In the genomic region with DNA sequence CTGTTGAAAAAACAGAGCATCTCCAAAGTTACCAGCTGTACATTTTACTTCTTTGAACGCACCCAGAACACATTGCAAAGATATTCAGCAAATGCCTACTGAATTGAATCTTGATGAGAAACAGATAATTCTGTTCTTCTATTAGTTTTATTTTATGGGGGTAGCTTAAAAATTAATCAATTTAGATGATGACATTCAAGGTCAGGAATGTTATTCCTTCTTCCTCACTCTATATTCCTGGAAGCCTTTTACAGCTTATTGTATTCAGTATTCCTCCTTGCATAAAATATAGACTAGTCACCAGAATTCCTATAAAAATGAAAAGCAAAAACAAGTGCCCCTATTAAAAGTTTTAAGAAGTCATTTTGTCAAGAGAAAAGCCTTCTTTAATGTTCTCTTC, we compare ENCODE assay signal across 1 cellular context.
TF ChIP-seq lines count a peak whose summit lies in the region.

No MANE protein-coding gene starts in this region.

TF ChIP-seq in WTC11, 78 proteins besides CTCF, POLR2A, EP300 and RAD21 (continued from another document):
- TF ChIP-seq, protein P1, sequence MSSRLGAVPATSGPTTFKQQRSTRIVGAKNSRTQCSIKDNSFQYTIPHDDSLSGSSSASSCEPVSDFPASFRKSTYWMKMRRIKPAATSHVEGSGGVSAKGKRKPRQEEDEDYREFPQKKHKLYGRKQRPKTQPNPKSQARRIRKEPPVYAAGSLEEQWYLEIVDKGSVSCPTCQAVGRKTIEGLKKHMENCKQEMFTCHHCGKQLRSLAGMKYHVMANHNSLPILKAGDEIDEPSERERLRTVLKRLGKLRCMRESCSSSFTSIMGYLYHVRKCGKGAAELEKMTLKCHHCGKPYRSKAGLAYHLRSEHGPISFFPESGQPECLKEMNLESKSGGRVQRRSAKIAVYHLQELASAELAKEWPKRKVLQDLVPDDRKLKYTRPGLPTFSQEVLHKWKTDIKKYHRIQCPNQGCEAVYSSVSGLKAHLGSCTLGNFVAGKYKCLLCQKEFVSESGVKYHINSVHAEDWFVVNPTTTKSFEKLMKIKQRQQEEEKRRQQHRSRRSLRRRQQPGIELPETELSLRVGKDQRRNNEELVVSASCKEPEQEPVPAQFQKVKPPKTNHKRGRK (CRISPR knock-in tag; IDR thresholded peaks at IDR 0.05; ENCODE audit: borderline replicate concordance): no peak
- TF ChIP-seq, protein P2, sequence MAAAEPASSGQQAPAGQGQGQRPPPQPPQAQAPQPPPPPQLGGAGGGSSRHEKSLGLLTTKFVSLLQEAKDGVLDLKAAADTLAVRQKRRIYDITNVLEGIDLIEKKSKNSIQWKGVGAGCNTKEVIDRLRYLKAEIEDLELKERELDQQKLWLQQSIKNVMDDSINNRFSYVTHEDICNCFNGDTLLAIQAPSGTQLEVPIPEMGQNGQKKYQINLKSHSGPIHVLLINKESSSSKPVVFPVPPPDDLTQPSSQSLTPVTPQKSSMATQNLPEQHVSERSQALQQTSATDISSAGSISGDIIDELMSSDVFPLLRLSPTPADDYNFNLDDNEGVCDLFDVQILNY (CRISPR knock-in tag; IDR thresholded peaks at IDR 0.05): no peak
- no peak for TF ChIP-seq MXD4 (CRISPR knock-in tag; IDR thresholded peaks at IDR 0.05; ENCODE audit: borderline replicate concordance)
- TF ChIP-seq, protein P3, sequence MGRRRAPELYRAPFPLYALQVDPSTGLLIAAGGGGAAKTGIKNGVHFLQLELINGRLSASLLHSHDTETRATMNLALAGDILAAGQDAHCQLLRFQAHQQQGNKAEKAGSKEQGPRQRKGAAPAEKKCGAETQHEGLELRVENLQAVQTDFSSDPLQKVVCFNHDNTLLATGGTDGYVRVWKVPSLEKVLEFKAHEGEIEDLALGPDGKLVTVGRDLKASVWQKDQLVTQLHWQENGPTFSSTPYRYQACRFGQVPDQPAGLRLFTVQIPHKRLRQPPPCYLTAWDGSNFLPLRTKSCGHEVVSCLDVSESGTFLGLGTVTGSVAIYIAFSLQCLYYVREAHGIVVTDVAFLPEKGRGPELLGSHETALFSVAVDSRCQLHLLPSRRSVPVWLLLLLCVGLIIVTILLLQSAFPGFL (CRISPR knock-in tag; IDR thresholded peaks at IDR 0.05; ENCODE audit: borderline replicate concordance): no peak
- TF ChIP-seq, protein P4, sequence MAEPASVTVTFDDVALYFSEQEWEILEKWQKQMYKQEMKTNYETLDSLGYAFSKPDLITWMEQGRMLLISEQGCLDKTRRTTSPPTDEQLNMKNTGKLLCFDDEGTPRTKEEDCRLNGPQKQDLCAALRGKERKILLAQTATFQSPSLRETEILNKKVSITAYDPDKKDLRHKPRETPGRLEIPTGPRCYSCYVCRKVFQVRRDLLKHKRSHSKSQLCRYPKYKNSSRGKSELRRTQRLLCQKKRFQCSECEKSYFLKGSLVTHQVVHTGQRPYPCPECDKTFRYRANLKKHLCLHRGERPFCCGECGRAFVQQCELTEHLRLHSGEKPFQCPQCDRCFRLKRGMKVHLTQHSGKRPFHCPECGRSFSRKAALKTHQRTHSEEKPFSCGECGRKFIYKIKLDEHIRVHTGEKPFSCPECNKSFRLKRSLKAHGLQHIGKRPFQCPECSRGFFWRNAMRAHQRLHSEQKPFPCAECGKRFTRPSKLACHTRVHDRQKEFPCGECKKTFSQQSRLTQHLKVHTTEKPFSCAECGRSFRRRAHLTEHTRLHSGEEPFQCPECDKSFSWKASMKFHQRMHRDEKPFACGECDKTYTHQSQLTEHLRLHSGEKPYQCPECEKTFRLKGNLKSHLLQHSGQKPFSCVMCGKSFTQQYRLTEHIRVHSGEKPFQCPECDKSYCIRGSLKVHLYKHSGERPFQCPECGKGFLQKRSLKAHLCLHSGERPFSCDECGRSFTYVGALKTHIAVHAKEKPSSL (CRISPR knock-in tag; conservative IDR thresholded peaks at IDR 0.05): no peak
- no peak for TF ChIP-seq ZNF138 (CRISPR knock-in tag; conservative IDR thresholded peaks at IDR 0.05)
- no peak for TF ChIP-seq RELA (CRISPR knock-in tag; IDR thresholded peaks at IDR 0.05; ENCODE audit: borderline replicate concordance)
- TF ChIP-seq, protein P5, sequence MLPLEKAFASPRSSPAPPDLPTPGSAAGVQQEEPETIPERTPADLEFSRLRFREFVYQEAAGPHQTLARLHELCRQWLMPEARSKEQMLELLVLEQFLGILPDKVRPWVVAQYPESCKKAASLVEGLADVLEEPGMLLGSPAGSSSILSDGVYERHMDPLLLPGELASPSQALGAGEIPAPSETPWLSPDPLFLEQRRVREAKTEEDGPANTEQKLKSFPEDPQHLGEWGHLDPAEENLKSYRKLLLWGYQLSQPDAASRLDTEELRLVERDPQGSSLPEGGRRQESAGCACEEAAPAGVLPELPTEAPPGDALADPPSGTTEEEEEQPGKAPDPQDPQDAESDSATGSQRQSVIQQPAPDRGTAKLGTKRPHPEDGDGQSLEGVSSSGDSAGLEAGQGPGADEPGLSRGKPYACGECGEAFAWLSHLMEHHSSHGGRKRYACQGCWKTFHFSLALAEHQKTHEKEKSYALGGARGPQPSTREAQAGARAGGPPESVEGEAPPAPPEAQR (CRISPR knock-in tag; IDR thresholded peaks at IDR 0.05): no peak
- TF ChIP-seq CBFB (CRISPR knock-in tag; IDR thresholded peaks at IDR 0.05; ENCODE audit: low read depth): no peak
- TF ChIP-seq ZNF317 (CRISPR knock-in tag; IDR thresholded peaks at IDR 0.05; ENCODE audit: borderline replicate concordance, low read depth): no peak
- TF ChIP-seq, protein P6, sequence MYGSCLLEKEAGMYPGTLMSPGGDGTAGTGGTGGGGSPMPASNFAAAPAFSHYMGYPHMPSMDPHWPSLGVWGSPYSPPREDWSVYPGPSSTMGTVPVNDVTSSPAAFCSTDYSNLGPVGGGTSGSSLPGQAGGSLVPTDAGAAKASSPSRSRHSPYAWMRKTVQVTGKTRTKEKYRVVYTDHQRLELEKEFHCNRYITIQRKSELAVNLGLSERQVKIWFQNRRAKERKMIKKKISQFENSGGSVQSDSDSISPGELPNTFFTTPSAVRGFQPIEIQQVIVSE (CRISPR knock-in tag; IDR thresholded peaks at IDR 0.05; ENCODE audit: borderline replicate concordance): no peak
- TF ChIP-seq SP1 (CRISPR knock-in tag; conservative IDR thresholded peaks at IDR 0.05): no peak
- TF ChIP-seq MYBL2 (CRISPR knock-in tag; IDR thresholded peaks at IDR 0.05): no peak
- TF ChIP-seq, protein P7, sequence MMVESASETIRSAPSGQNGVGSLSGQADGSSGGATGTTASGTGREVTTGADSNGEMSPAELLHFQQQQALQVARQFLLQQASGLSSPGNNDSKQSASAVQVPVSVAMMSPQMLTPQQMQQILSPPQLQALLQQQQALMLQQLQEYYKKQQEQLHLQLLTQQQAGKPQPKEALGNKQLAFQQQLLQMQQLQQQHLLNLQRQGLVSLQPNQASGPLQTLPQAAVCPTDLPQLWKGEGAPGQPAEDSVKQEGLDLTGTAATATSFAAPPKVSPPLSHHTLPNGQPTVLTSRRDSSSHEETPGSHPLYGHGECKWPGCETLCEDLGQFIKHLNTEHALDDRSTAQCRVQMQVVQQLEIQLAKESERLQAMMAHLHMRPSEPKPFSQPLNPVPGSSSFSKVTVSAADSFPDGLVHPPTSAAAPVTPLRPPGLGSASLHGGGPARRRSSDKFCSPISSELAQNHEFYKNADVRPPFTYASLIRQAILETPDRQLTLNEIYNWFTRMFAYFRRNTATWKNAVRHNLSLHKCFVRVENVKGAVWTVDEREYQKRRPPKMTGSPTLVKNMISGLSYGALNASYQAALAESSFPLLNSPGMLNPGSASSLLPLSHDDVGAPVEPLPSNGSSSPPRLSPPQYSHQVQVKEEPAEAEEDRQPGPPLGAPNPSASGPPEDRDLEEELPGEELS (CRISPR knock-in tag; IDR thresholded peaks at IDR 0.05): no peak
